1 cellular context compared by ENCODE assay signal in the genomic region with DNA sequence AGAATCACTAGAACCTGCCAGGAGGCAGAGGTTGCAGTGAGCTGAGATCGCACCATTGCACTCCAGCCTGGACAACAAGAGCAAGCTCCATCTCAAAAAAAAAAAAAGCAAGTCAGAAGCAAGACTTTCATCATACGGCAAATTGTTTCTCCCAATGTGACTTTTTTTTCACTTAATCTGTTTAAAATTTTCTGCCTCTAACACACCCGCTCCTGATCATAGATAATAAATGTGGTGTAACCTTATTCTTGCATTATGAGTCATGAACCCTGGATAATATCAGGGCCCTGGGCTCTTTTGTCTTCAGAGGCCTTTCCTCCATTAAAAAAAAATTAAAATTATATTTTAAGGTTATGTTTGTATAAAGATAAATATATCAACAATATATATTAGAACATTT.
TF ChIP-seq lines count a peak whose summit lies in the region.

No MANE protein-coding gene starts in this region.

TF ChIP-seq in IMR-90, 13 proteins besides CTCF, POLR2A, EP300 and RAD21 (continued from another document):
- TF ChIP-seq SMC3 (IDR thresholded peaks at IDR 0.05; ENCODE audit: low read depth, low read length) (no peak), RFX5 (IDR thresholded peaks at IDR 0.05; ENCODE audit: low read depth, low read length) (no peak), BHLHE40 (IDR thresholded peaks at IDR 0.05; ENCODE audit: low read depth, low read length) (no peak), RCOR1 (IDR thresholded peaks at IDR 0.05; ENCODE audit: insufficient replicate concordance, low read length) (no peak), MAFK (IDR thresholded peaks at IDR 0.05; ENCODE audit: low read depth, low read length) (no peak), FOS (IDR thresholded peaks at IDR 0.05; ENCODE audit: low read depth, low read length) (no peak), ELK1 (IDR thresholded peaks at IDR 0.05; ENCODE audit: borderline replicate concordance, low read depth, low read length) (no peak)
TF ChIP-seq in IMR-90: peak in this region for 0.
